6 cellular contexts compared by ENCODE assay signal in genomic region chr2:212530991-212531390, GRCh38. TPM values are rescaled to one million over a fixed set of nuclear protein-coding genes. Genes with fewer than 3 reads are reported as not detected.
"Had no signal": no experiment of that assay in that cellular context is flagged by ENCODE, and none has a peak within 500 bp of the region (broad histone marks: within the 10 kb centered on the region; RNA-seq: fewer than 3 reads in every experiment).

No MANE protein-coding gene starts in this region.

- H3K4me3 ChIP-seq: GM23338, K562 had no signal

- DNase-seq: H9, HCEC 1CT, IMR-90 had no signal

- ATAC-seq: GM23338, K562 had no signal

- H2AFZ ChIP-seq: GM23338 had no signal

- H3K4me2 ChIP-seq: GM23338 had no signal

RNA-seq across cellular contexts. Expression of gene ERBB4, which starts 7.6 kb away (rescaled TPM):
- total RNA-seq: HT-29, IMR-90, K562 had no signal
